Comparison of ENCODE assay signal across 20 cellular contexts in genomic region chr2:121049921-121050585, GRCh38.
DNase-seq lines count a peak whose midpoint lies in the region; ATAC-seq and TF ChIP-seq lines count a peak whose summit lies in the region.
"Had no signal": no experiment of that assay in that cellular context is flagged by ENCODE, and none has a peak within 500 bp of the region (broad histone marks: within the 10 kb centered on the region; RNA-seq: fewer than 3 reads in every experiment).

No MANE protein-coding gene starts in this region.

- H3K4me3 Mint-ChIP-seq in WTC11: no peak overlapping the region
- H3K4me3 Mint-ChIP-seq: B cell; CD8-positive, alpha-beta memory T cell had no signal

- no peaks in the 10 kb centered on the region for H4K20me1 ChIP-seq in GM23248 (ENCODE audit: insufficient read depth)

- no peaks in the 10 kb centered on the region for H3K27me3 ChIP-seq in trophoblast cell (ENCODE audit: insufficient read depth, low read length)
- peaks cover 16% of the 10 kb centered on the region for H3K27me3 ChIP-seq in GM23248 (replicated peaks; ENCODE audit: insufficient read depth)

- DNase-seq in NCI-H82 (lab: John Stamatoyannopoulos, UW) (peak; percentile 17), NCI-H82 treated with DMSO at 0.1 percent for 48 hours (lab: John Stamatoyannopoulos, UW; ENCODE audit: unreplicated experiment) (no peak), WTC11 (ENCODE audit: low spot score) (no peak), trophoblast cell (peak; percentile 7 to 53), GM10248 (ENCODE audit: extremely low spot score) (no peak), GM23248 (no peak)
- DNase-seq in stimulated activated CD4-positive, alpha-beta T cell treated with anti-CD3 and anti-CD28 coated beads, Interleukin-2, amount 100 ng/mL, for 48 hours: no peak
- DNase-seq: Calu3; CD8-positive, alpha-beta memory T cell; NCI-H1092; NCI-H1417 treated with DMSO at 0.1 percent for 48 hours; NCI-H1694 treated with DMSO at 0.1 percent for 48 hours; NCI-H2081; NCI-H2227 treated with DMSO at 0.1 percent for 48 hours; SIG-M5 had no signal

- H2BK5ac ChIP-seq in trophoblast cell (ENCODE audit: low read depth, low read length, poor library complexity): no peak overlapping the region

- no peak overlapping the region for H3K14ac ChIP-seq in trophoblast cell (ENCODE audit: low read length)

- H3K36me3 Mint-ChIP-seq in WTC11: no peaks in the 10 kb centered on the region
- H3K36me3 Mint-ChIP-seq: CD8-positive, alpha-beta memory T cell had no signal

- H3K9me3 ChIP-seq in trophoblast cell (ENCODE audit: insufficient read depth, low read depth, low read length) (peaks cover 2% of the 10 kb centered on the region), GM23248 (ENCODE audit: low read depth) (no peaks in the 10 kb centered on the region)

- in situ Hi-C loops in GM23248 (cut with MboI): no loop called here

- H3K36me3 ChIP-seq in trophoblast cell (ENCODE audit: control insufficient read depth in 1 of 2, insufficient read depth in 2 of 2, low read length in 2 of 2): no peaks in the 10 kb centered on the region
- H3K36me3 ChIP-seq in GM23248 (ENCODE audit: low read depth): no peaks in the 10 kb centered on the region

- no peaks in the 10 kb centered on the region for H3K9me2 ChIP-seq in GM23248 (ENCODE audit: insufficient read depth)

- H3K27me3 Mint-ChIP-seq in WTC11 (ENCODE audit: low read depth): peaks cover 21% of the 10 kb centered on the region

- POLR2A ChIA-PET in WTC11 (lab: Charles Lee): interaction anchor here (2.4 kb wide), 1 partner anchor 25 kb away, joined by 9 read pairs; no protein-coding TSS in a partner anchor
- POLR2A ChIA-PET in GM10248 (lab: Yijun Ruan, JAX): no interaction called here

- no peak overlapping the region for H2BK12ac ChIP-seq in trophoblast cell (ENCODE audit: low read length)

- H4K8ac ChIP-seq in trophoblast cell (ENCODE audit: low read depth, low read length): no peak overlapping the region

- CTCF ChIA-PET in WTC11 (lab: Charles Lee) (interaction anchor here (0.9 to 2.1 kb wide), 6 partner anchors 22 to 369 kb away, joined by 3 to 7 read pairs (median 4); no protein-coding TSS in a partner anchor), GM10248 (lab: Yijun Ruan, JAX) (interaction anchor here (0.9 to 3.0 kb wide), 3 partner anchors 10 to 211 kb away, joined by 3 to 12 read pairs (median 3); no protein-coding TSS in a partner anchor)

- no peak overlapping the region for H4K12ac ChIP-seq in trophoblast cell (ENCODE audit: low read depth, low read length)

- H3K9ac ChIP-seq in trophoblast cell (ENCODE audit: low read length) (no peak overlapping the region), GM23248 (no peak overlapping the region)

- no peaks in the 10 kb centered on the region for H3K79me2 ChIP-seq in trophoblast cell (ENCODE audit: control insufficient read depth, insufficient read depth, low read length, poor library complexity)
- no peaks in the 10 kb centered on the region for H3K79me2 ChIP-seq in GM23248 (ENCODE audit: insufficient read depth)

- H3K4me1 ChIP-seq in trophoblast cell (ENCODE audit: control insufficient read depth in 1 of 2, insufficient read depth in 2 of 2, low read length in 2 of 2): no peaks in the 10 kb centered on the region
- no peaks in the 10 kb centered on the region for H3K4me1 ChIP-seq in GM23248 (ENCODE audit: insufficient read depth)

- ATAC-seq in WTC11 (peak; percentile 49), GM19467 (IDR thresholded peaks at IDR 0.05; ENCODE audit: unreplicated experiment) (no peak)

- H3K4me2 ChIP-seq in trophoblast cell (ENCODE audit: low read length) (no peak overlapping the region), GM23248 (ENCODE audit: unreplicated experiment) (no peak overlapping the region)

- no peaks in the 10 kb centered on the region for H3F3A ChIP-seq in GM23248 (ENCODE audit: insufficient read depth)

- no peak overlapping the region for H2BK120ac ChIP-seq in trophoblast cell (ENCODE audit: insufficient read depth, low read length, poor library complexity)

- no peak overlapping the region for H3K4ac ChIP-seq in trophoblast cell (ENCODE audit: low read depth, low read length)

- H2AK5ac ChIP-seq in trophoblast cell (ENCODE audit: low read length): no peak overlapping the region

- H2AFZ ChIP-seq in trophoblast cell (ENCODE audit: insufficient read depth, low read length, poor library complexity): no peak overlapping the region
- H2AFZ ChIP-seq in GM23248: no peak overlapping the region

- TF ChIP-seq CTCF in WTC11 (IDR thresholded peaks at IDR 0.05): no peak
- TF ChIP-seq CTCF in GM10248 (IDR thresholded peaks at IDR 0.05; ENCODE audit: control extremely low read depth, extremely low read depth, low read depth, missing control alignments): no peak

- no peak overlapping the region for H4K91ac ChIP-seq in trophoblast cell (ENCODE audit: low read depth, low read length)

- no peak overlapping the region for H3K18ac ChIP-seq in trophoblast cell (ENCODE audit: low read length)

- no peak overlapping the region for H3K27ac Mint-ChIP-seq in WTC11
- H3K27ac Mint-ChIP-seq: B cell; CD8-positive, alpha-beta memory T cell had no signal

- peaks cover 18% of the 10 kb centered on the region for H3K9me3 Mint-ChIP-seq in WTC11

- H3K27ac ChIP-seq in trophoblast cell (ENCODE audit: low read depth, low read length) (no peak overlapping the region), GM23248 (no peak overlapping the region)
- H3K27ac ChIP-seq: 22Rv1, C4-2B, HL-60 had no signal

- no peaks in the 10 kb centered on the region for H3K4me1 Mint-ChIP-seq in WTC11
- H3K4me1 Mint-ChIP-seq: B cell; CD8-positive, alpha-beta memory T cell had no signal

- no peak overlapping the region for H3K4me3 ChIP-seq in trophoblast cell (ENCODE audit: low read depth, low read length)
- no peak overlapping the region for H3K4me3 ChIP-seq in GM23248

- no peak overlapping the region for H3K23ac ChIP-seq in trophoblast cell (ENCODE audit: low read length)

- H3K79me1 ChIP-seq in trophoblast cell (ENCODE audit: low read length): no peaks in the 10 kb centered on the region

- WGBS in trophoblast cell (ENCODE audit: extremely low coverage, insufficient coverage, insufficient read length): no CpG with 5 or more reads among the region's 11 CpGs
- WGBS in GM23248 (ENCODE audit: low coverage in 1 of 2, low lambda C conversion rate in 2 of 2, missing lambda C conversion rate in 2 of 2), 2 experiments: 59 to 60% methylated on average over 11 of the region's 11 CpGs

TF ChIP-seq in WTC11, 78 proteins besides CTCF, POLR2A, EP300 and RAD21 (continues in another document):
- TF ChIP-seq ZNF425 (CRISPR knock-in tag; conservative IDR thresholded peaks at IDR 0.05) (no peak), ZNF138 (CRISPR knock-in tag; conservative IDR thresholded peaks at IDR 0.05) (no peak), MLX (CRISPR knock-in tag; IDR thresholded peaks at IDR 0.05) (no peak), SP1 (CRISPR knock-in tag; conservative IDR thresholded peaks at IDR 0.05) (no peak), ZNF416 (CRISPR knock-in tag; IDR thresholded peaks at IDR 0.05) (no peak), FOXP1 (CRISPR knock-in tag; IDR thresholded peaks at IDR 0.05; ENCODE audit: borderline replicate concordance) (no peak), MYBL2 (CRISPR knock-in tag; IDR thresholded peaks at IDR 0.05) (no peak), EMX1 (CRISPR knock-in tag; IDR thresholded peaks at IDR 0.05) (no peak), JAZF1 (CRISPR knock-in tag; IDR thresholded peaks at IDR 0.05) (no peak), ZNF512 (CRISPR knock-in tag; IDR thresholded peaks at IDR 0.05; ENCODE audit: borderline replicate concordance) (no peak), SOX15 (CRISPR knock-in tag; IDR thresholded peaks at IDR 0.05) (no peak), ATF1 (CRISPR knock-in tag; IDR thresholded peaks at IDR 0.05) (no peak), ESRRA (CRISPR knock-in tag; IDR thresholded peaks at IDR 0.05; ENCODE audit: borderline replicate concordance) (no peak)

Comparison
In these comparisons a context has a peak if more than half of its experiments do, and no peak if none do; other contexts are left out.
1. DNase-seq: peak in NCI-H82 (single experiment) and trophoblast cell (2 of 2); none in NCI-H82 treated with DMSO at 0.1 percent for 48 hours (single experiment), WTC11 (single experiment), GM10248 (single experiment), GM23248 (single experiment) and stimulated activated CD4-positive, alpha-beta T cell treated with anti-CD3 and anti-CD28 coated beads, Interleukin-2, amount 100 ng/mL, for 48 hours (0 of 2).